14 cellular contexts compared by ENCODE assay signal in the genomic region with DNA sequence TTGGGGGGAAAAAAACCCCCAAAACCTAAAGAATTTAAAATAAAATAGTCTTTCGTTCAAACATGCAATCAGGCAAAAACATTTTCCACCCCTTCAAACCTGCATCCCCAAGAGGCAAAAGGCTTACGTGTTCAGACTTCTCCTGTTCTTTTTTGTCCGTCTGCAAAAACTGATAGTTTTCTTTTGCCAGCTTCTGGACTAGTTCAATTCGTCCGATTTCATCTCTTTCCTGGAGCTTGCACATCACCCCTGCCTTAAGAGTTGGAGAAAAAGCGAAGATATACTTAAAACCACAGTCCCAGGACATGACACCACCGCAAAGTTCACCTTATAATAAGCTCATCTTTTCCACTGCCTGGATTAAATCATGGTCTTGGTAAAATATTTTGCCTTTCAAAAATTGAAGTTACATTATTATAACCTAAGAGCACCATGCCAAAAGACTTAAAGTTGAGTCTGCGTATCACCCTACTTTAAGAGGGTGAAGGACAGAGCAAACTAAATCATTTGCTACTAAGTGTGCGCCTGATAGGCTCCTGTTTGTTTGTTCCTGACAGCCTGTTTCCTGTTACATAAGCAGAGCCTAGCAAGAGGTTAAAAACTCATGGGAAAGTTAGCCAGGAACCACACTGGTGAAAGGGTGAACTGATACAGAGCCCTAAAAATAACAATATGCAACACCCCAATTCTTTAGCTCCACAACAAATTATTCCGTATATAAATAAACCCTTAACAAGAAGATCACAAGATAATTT.
DNase-seq lines count a peak whose midpoint lies in the region; ATAC-seq and TF ChIP-seq lines count a peak whose summit lies in the region.
"Had no signal": no experiment of that assay in that cellular context is flagged by ENCODE, and none has a peak within 500 bp of the region (broad histone marks: within the 10 kb centered on the region; RNA-seq: fewer than 3 reads in every experiment).

No MANE protein-coding gene starts in this region.

- no peaks in the 10 kb centered on the region for H3K36me3 ChIP-seq in tibial nerve
- H3K36me3 ChIP-seq: SJCRH30 had no signal

- no peaks in the 10 kb centered on the region for H3K27me3 ChIP-seq in tibial nerve

- TF ChIP-seq CTCF in cardiac fibroblast (IDR thresholded peaks at IDR 0.05; ENCODE audit: low read depth, low read length) = no peak
- TF ChIP-seq CTCF in nephron (IDR thresholded peaks at IDR 0.05; ENCODE audit: unreplicated experiment in 3 of 3) = no peak
- no peak for TF ChIP-seq CTCF in tibial nerve (IDR thresholded peaks at IDR 0.05)

- DNase-seq in cardiac fibroblast (ENCODE audit: low read depth in 2 of 2) (peak; percentile 44 to 54), Right ventricle myocardium superior (no peak), tibial nerve (ENCODE audit: low spot score in 2 of 2) (no peak), erythroblast (lab: John Stamatoyannopoulos, UW) (no peak), RKO (ENCODE audit: low spot score) (no peak)
- DNase-seq: DMS53, NCI-H2107, nephron progenitor cell, SJCRH30 had no signal

- intact Hi-C loops in Right ventricle myocardium superior (cut with DNase I) = no loop called here

- TF ChIP-seq POLR2A in tibial nerve (IDR thresholded peaks at IDR 0.05) (no peak), erythroblast (IDR thresholded peaks at IDR 0.05; ENCODE audit: low read length) (no peak)

- peak overlapping the region; percentile 58 to 87 (median 78) for H3K27ac Mint-ChIP-seq in nephron
- H3K27ac Mint-ChIP-seq: activated naive CD4-positive, alpha-beta T cell treated with anti-CD3 and anti-CD28 coated beads, Interleukin-2, amount 50 U/mL, for 72 hours; dendritic cell treated with granulocyte-macrophage colony-stimulating factor and Interleukin-4, amounts not matched to agents 40 ng/mL and 50 ng/mL, for 4 days; nephron progenitor cell had no signal

- WGBS in tibial nerve, 2 donors = 28 to 33% methylated on average over 10 of the region's 10 CpGs

- H3K4me3 Mint-ChIP-seq in nephron = peak overlapping the region; percentile 50 to 75 (median 56)
- H3K4me3 Mint-ChIP-seq: dendritic cell treated with granulocyte-macrophage colony-stimulating factor and Interleukin-4, amounts not matched to agents 40 ng/mL and 50 ng/mL, for 4 days; nephron progenitor cell had no signal

- H3K4me1 Mint-ChIP-seq in nephron = peaks cover 22% of the 10 kb centered on the region
- H3K4me1 Mint-ChIP-seq: nephron progenitor cell had no signal

- peak overlapping the region; percentile 71 to 88 (median 82) for H3K27ac ChIP-seq in tibial nerve
- H3K27ac ChIP-seq: SJCRH30 had no signal

- peaks cover 0 to 54% (median 16%) of the 10 kb centered on the region in 4 donors for H3K4me1 ChIP-seq in tibial nerve
- H3K4me1 ChIP-seq: SJCRH30 had no signal

- H3K27me3 Mint-ChIP-seq in nephron (ENCODE audit: low read depth) = peaks cover 3% of the 10 kb centered on the region
- H3K27me3 Mint-ChIP-seq: dendritic cell treated with granulocyte-macrophage colony-stimulating factor and Interleukin-4, amounts not matched to agents 40 ng/mL and 50 ng/mL, for 4 days had no signal

- no peak overlapping the region for H3K4me3 ChIP-seq in cardiac fibroblast (replicated peaks in 1 of 2; ENCODE audit: low read depth in 2 of 2, low read length in 2 of 2)
- peak overlapping the region in 3 of 4 donors; percentile 21 to 46 (median 28) for H3K4me3 ChIP-seq in tibial nerve
- H3K4me3 ChIP-seq: SJCRH30 had no signal

- H3K36me3 Mint-ChIP-seq in nephron (ENCODE audit: low read depth) = peaks cover 9% of the 10 kb centered on the region
- H3K36me3 Mint-ChIP-seq: activated naive CD4-positive, alpha-beta T cell treated with anti-CD3 and anti-CD28 coated beads, Interleukin-2, amount 50 U/mL, for 72 hours had no signal

- peak in 1 of 2 donors; percentile 46 for TF ChIP-seq EP300 in tibial nerve (IDR thresholded peaks at IDR 0.05)

- no peaks in the 10 kb centered on the region for H3K9me3 ChIP-seq in tibial nerve

- peaks cover 12% of the 10 kb centered on the region for H3K9me3 Mint-ChIP-seq in nephron
- H3K9me3 Mint-ChIP-seq: dendritic cell treated with granulocyte-macrophage colony-stimulating factor and Interleukin-4, amounts not matched to agents 40 ng/mL and 50 ng/mL, for 4 days had no signal

- ATAC-seq in Right ventricle myocardium superior (ENCODE audit: poor library complexity) (peak; percentile 78), GM18858 (IDR thresholded peaks at IDR 0.05; ENCODE audit: unreplicated experiment) (no peak), HG03439 (IDR thresholded peaks at IDR 0.05; ENCODE audit: unreplicated experiment) (no peak)
- ATAC-seq: activated naive CD4-positive, alpha-beta T cell treated with anti-CD3 and anti-CD28 coated beads, Interleukin-2, amount 50 U/mL, for 72 hours had no signal

Comparison
In these comparisons a context has a peak if more than half of its experiments do, and no peak if none do; other contexts are left out.
1. DNase-seq: peak in cardiac fibroblast (2 of 2); none in Right ventricle myocardium superior (single experiment), tibial nerve (0 of 2), erythroblast (0 of 2) and RKO (single experiment).
2. H3K4me3 ChIP-seq: peak in tibial nerve (3 of 4); none in cardiac fibroblast (0 of 2).